Comparison of ENCODE assay signal across 25 cellular contexts in genomic region chr1:221567859-221568507, GRCh38.
DNase-seq lines count a peak whose midpoint lies in the region; ATAC-seq lines count a peak whose summit lies in the region.
"Had no signal": no experiment of that assay in that cellular context is flagged by ENCODE, and none has a peak within 500 bp of the region (broad histone marks: within the 10 kb centered on the region; RNA-seq: fewer than 3 reads in every experiment).

No MANE protein-coding gene starts in this region.

- H3K27ac Mint-ChIP-seq in activated naive CD8-positive, alpha-beta T cell treated with anti-CD3 and anti-CD28 coated beads, Interleukin-2, amount 50 U/mL, for 24 hours: no peak overlapping the region
- H3K27ac Mint-ChIP-seq: activated T-cell treated with anti-CD3 and anti-CD28 coated beads, Interleukin-2, amount 50 U/mL, for 24 hours; T-helper 1 cell treated with Interleukin-12 subunit alpha and Interleukin-12 subunit beta and Interleukin-4 antibody, amounts not matched to agents 30 μg/mL and 1 μg/mL, for 36 hours had no signal

- peaks cover 2% of the 10 kb centered on the region for H3K4me1 ChIP-seq in right cardiac atrium (ENCODE audit: control insufficient read depth, insufficient read depth, low read length)
- H3K4me1 ChIP-seq: breast epithelium, vagina had no signal

- H3K4me3 ChIP-seq in right cardiac atrium (ENCODE audit: low read length): no peak overlapping the region
- H3K4me3 ChIP-seq: breast epithelium, esophagus muscularis mucosa, lung, pancreas, right atrium auricular region, thoracic aorta, vagina had no signal

- no peaks in the 10 kb centered on the region for H3K9me3 ChIP-seq in right cardiac atrium (ENCODE audit: control insufficient read depth, low read length)
- H3K9me3 ChIP-seq: breast epithelium, esophagus muscularis mucosa, pancreas, right atrium auricular region, thoracic aorta, vagina had no signal

- no peak overlapping the region for H3K4me3 Mint-ChIP-seq in activated naive CD8-positive, alpha-beta T cell treated with anti-CD3 and anti-CD28 coated beads, Interleukin-2, amount 50 U/mL, for 24 hours
- H3K4me3 Mint-ChIP-seq: activated T-cell treated with anti-CD3 and anti-CD28 coated beads, Interleukin-2, amount 50 U/mL, for 24 hours; T-helper 1 cell treated with Interleukin-12 subunit alpha and Interleukin-12 subunit beta and Interleukin-4 antibody, amounts not matched to agents 30 μg/mL and 1 μg/mL, for 36 hours had no signal

- no peaks in the 10 kb centered on the region for H3K36me3 Mint-ChIP-seq in activated naive CD8-positive, alpha-beta T cell treated with anti-CD3 and anti-CD28 coated beads, Interleukin-2, amount 50 U/mL, for 24 hours (ENCODE audit: low read depth)
- H3K36me3 Mint-ChIP-seq: CD14-positive monocyte had no signal

- whole genome bisulfite sequencing in right cardiac atrium: 44% methylated on average over 3 of the region's 3 CpGs

- ATAC-seq in right cardiac atrium (peak in 1 of 2 donors; percentile 47), HG02852 (IDR thresholded peaks at IDR 0.05; ENCODE audit: unreplicated experiment) (no peak)
- no peak for ATAC-seq in activated naive CD8-positive, alpha-beta T cell treated with anti-CD3 and anti-CD28 coated beads, Interleukin-2, amount 50 U/mL, for 24 hours
- ATAC-seq: PC-3; stimulated activated naive CD8-positive, alpha-beta T cell treated with anti-CD3 and anti-CD28 coated beads, Interleukin-15, Interleukin-2, amounts not matched to agents 100 U/mL and 50 U/mL, for 24 hours had no signal

- H3K4me1 Mint-ChIP-seq in activated naive CD8-positive, alpha-beta T cell treated with anti-CD3 and anti-CD28 coated beads, Interleukin-2, amount 50 U/mL, for 24 hours: no peaks in the 10 kb centered on the region

- H3K9me3 Mint-ChIP-seq in activated naive CD8-positive, alpha-beta T cell treated with anti-CD3 and anti-CD28 coated beads, Interleukin-2, amount 50 U/mL, for 24 hours: no peaks in the 10 kb centered on the region
- H3K9me3 Mint-ChIP-seq: activated T-cell treated with anti-CD3 and anti-CD28 coated beads, Interleukin-2, amount 50 U/mL, for 24 hours; T-helper 1 cell treated with Interleukin-12 subunit alpha and Interleukin-12 subunit beta and Interleukin-4 antibody, amounts not matched to agents 30 μg/mL and 1 μg/mL, for 36 hours had no signal

- intact Hi-C loops in right cardiac atrium (cut with DNase I) (no loop called here), cardiac septum (cut with DNase I) (no loop called here)

- H3K27ac ChIP-seq in right cardiac atrium (ENCODE audit: low read length): peak overlapping the region; percentile 9
- H3K27ac ChIP-seq: breast epithelium, esophagus muscularis mucosa, pancreas, right atrium auricular region, thoracic aorta, vagina had no signal

- no peaks in the 10 kb centered on the region for H3K27me3 ChIP-seq in right cardiac atrium (ENCODE audit: control insufficient read depth, insufficient read depth)
- H3K27me3 ChIP-seq: breast epithelium, esophagus muscularis mucosa, pancreas, right atrium auricular region, vagina had no signal

- DNase-seq in right cardiac atrium (peak in 1 of 3 donors; percentile 22), cardiac septum (ENCODE audit: low spot score) (no peak), NCI-H2107 treated with DMSO at 0.1 percent for 48 hours (lab: John Stamatoyannopoulos, UW; ENCODE audit: unreplicated experiment) (peak; percentile 26), amniotic epithelial cell (ENCODE audit: low read depth) (peak; percentile 33)
- DNase-seq in stimulated activated CD8-positive, alpha-beta memory T cell treated with anti-CD3 and anti-CD28 coated beads, Interleukin-4, amount 100 ng/mL, for 48 hours: no peak
- DNase-seq in activated naive CD8-positive, alpha-beta T cell treated with anti-CD3 and anti-CD28 coated beads, Interleukin-2, amount 50 U/mL, for 24 hours: no peak
- DNase-seq: activated gamma-delta T cell treated with Interleukin-2 at 50 U/mL for 16 hours; activated T-cell treated with anti-CD3 and anti-CD28 coated beads, Interleukin-2, amount 50 U/mL, for 24 hours; Calu3; GOT3; KG1; NCI-H2029 treated with DMSO at 0.1 percent for 48 hours; NCI-H526; pancreas; PC-3; stimulated activated naive CD8-positive, alpha-beta T cell treated with anti-CD3 and anti-CD28 coated beads, Interleukin-15, Interleukin-2, amounts not matched to agents 100 U/mL and 50 U/mL, for 24 hours had no signal

- H3K27me3 Mint-ChIP-seq in activated naive CD8-positive, alpha-beta T cell treated with anti-CD3 and anti-CD28 coated beads, Interleukin-2, amount 50 U/mL, for 24 hours: no peaks in the 10 kb centered on the region

Comparison
In these comparisons a context has a peak if more than half of its experiments do, and no peak if none do; other contexts are left out.
1. DNase-seq: peak in NCI-H2107 treated with DMSO at 0.1 percent for 48 hours (single experiment) and amniotic epithelial cell (single experiment); none in cardiac septum (single experiment), stimulated activated CD8-positive, alpha-beta memory T cell treated with anti-CD3 and anti-CD28 coated beads, Interleukin-4, amount 100 ng/mL, for 48 hours (single experiment) and activated naive CD8-positive, alpha-beta T cell treated with anti-CD3 and anti-CD28 coated beads, Interleukin-2, amount 50 U/mL, for 24 hours (single experiment).